Comparison of ENCODE assay signal across 10 cellular contexts in the genomic region with DNA sequence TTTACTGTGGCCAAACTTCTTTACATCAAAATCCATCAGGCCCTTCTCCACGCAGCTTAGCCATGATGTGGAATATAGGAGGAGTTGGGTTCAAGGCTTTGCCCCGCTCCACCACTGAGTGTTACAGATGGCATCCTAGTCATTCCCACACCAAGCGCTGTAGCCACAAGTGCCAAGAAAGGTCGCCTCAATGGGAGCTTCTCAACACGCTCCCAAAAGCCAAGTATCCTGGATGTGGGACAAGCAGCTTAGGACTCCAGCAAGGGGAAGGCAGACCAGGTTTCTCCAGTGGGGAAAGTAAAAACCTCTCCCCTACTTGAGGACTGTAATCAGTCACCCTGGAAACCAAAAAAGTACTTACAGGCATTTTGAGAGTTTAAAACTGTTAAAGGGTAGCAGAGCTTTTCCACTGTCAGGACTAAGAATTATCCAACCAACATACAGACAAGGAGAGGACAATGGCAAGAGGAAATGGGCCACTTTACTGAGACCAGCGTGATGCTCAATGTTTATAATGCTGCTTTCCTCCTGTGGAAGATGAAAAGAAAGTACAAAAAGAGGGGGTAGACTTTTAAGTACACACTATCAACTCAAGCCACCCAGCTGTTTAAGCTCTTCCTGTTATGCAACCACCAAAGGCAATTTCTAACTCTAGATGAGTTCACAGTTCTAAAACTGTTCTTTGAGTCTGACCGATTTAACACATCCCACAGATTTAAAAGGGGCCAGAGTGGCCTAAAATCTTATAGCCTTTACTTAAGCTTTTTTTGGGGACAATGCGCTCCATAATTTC.
A peak's percentile ranks its signal among the peaks of the same experiment; 100 is the strongest.
DNase-seq lines count a peak whose midpoint lies in the region; ATAC-seq and TF ChIP-seq lines count a peak whose summit lies in the region.
"Had no signal": no experiment of that assay in that cellular context is flagged by ENCODE, and none has a peak within 500 bp of the region (broad histone marks: within the 10 kb centered on the region; RNA-seq: fewer than 3 reads in every experiment).

No MANE protein-coding gene starts in this region.

- WGBS in spleen, 5 donors, result 66 to 73% (median 70%) methylated on average over 8 of the region's 8 CpGs

- peak overlapping the region; percentile 6 for H3K4me3 Mint-ChIP-seq in activated CD4-positive, alpha-beta T cell treated with anti-CD3 and anti-CD28 coated beads for 36 hours
- H3K4me3 Mint-ChIP-seq in T-helper 1 cell treated with Interleukin-12 subunit alpha and Interleukin-12 subunit beta and Interleukin-4 antibody, amounts not matched to agents 30 μg/mL and 1 μg/mL, for 36 hours, result peak overlapping the region; percentile 47

- no peak for TF ChIP-seq CTCF in fibroblast of the aortic adventitia (IDR thresholded peaks at IDR 0.05; ENCODE audit: insufficient read depth, low read length)
- TF ChIP-seq CTCF in spleen (IDR thresholded peaks at IDR 0.05 in 8 of 11, conservative IDR thresholded peaks at IDR 0.05 in 3 of 11), result no peak
- TF ChIP-seq CTCF in left lung (IDR thresholded peaks at IDR 0.05), result no peak

- H3K4me1 ChIP-seq in spleen, result peaks cover 0 to 8% (median 0%) of the 10 kb centered on the region in 6 donors
- H3K4me1 ChIP-seq in left lung, result peaks cover 0 to 11% of the 10 kb centered on the region in 2 donors

- POLR2A ChIA-PET in activated CD4-positive, alpha-beta T cell treated with anti-CD3 and anti-CD28 coated beads for 36 hours (lab: Charles Lee), result interaction anchor here (1.1 kb wide), 1 partner anchor 26 kb away, joined by 3 read pairs; no protein-coding TSS in a partner anchor

- no peak overlapping the region for H3K4me3 ChIP-seq in fibroblast of the aortic adventitia (ENCODE audit: low read depth, low read length)
- H3K4me3 ChIP-seq in spleen, result no peak overlapping the region
- H3K4me3 ChIP-seq in left lung, result no peak overlapping the region
- H3K4me3 ChIP-seq: tibial artery had no signal

- H3K36me3 Mint-ChIP-seq in activated CD4-positive, alpha-beta T cell treated with anti-CD3 and anti-CD28 coated beads for 36 hours (ENCODE audit: low read depth), result peaks cover 61% of the 10 kb centered on the region
- H3K36me3 Mint-ChIP-seq in T-helper 1 cell treated with Interleukin-12 subunit alpha and Interleukin-12 subunit beta and Interleukin-4 antibody, amounts not matched to agents 30 μg/mL and 1 μg/mL, for 36 hours (ENCODE audit: low read depth), result peaks cover 54% of the 10 kb centered on the region

- no peaks in the 10 kb centered on the region for H3K27me3 Mint-ChIP-seq in activated CD4-positive, alpha-beta T cell treated with anti-CD3 and anti-CD28 coated beads for 36 hours
- no peaks in the 10 kb centered on the region for H3K27me3 Mint-ChIP-seq in T-helper 1 cell treated with Interleukin-12 subunit alpha and Interleukin-12 subunit beta and Interleukin-4 antibody, amounts not matched to agents 30 μg/mL and 1 μg/mL, for 36 hours (ENCODE audit: low read depth)

- intact Hi-C loops in activated CD4-positive, alpha-beta T cell treated with anti-CD3 and anti-CD28 coated beads for 36 hours (cut with DNase I, micrococcal nuclease), result no loop called here
- intact Hi-C loops in spleen (cut with DNase I; ENCODE audit: low total_unique reads) (no loop called here), left lung (cut with DNase I) (no loop called here)

- peaks cover 9% of the 10 kb centered on the region for H3K9me3 Mint-ChIP-seq in activated CD4-positive, alpha-beta T cell treated with anti-CD3 and anti-CD28 coated beads for 36 hours (ENCODE audit: low read depth)
- H3K9me3 Mint-ChIP-seq in T-helper 1 cell treated with Interleukin-12 subunit alpha and Interleukin-12 subunit beta and Interleukin-4 antibody, amounts not matched to agents 30 μg/mL and 1 μg/mL, for 36 hours, result peaks cover 11% of the 10 kb centered on the region

- H3K36me3 ChIP-seq in spleen (no peaks in the 10 kb centered on the region), left lung (no peaks in the 10 kb centered on the region)
- H3K36me3 ChIP-seq: tibial artery had no signal

- peaks cover 0 to 35% (median 27%) of the 10 kb centered on the region in 8 donors for H3K9me3 ChIP-seq in spleen
- H3K9me3 ChIP-seq in left lung, result peaks cover 0 to 27% of the 10 kb centered on the region in 2 donors

- H3K27ac Mint-ChIP-seq in activated CD4-positive, alpha-beta T cell treated with anti-CD3 and anti-CD28 coated beads for 36 hours, result peak overlapping the region; percentile 70
- peak overlapping the region; percentile 74 for H3K27ac Mint-ChIP-seq in T-helper 1 cell treated with Interleukin-12 subunit alpha and Interleukin-12 subunit beta and Interleukin-4 antibody, amounts not matched to agents 30 μg/mL and 1 μg/mL, for 36 hours

- peak; percentile 65 for ATAC-seq in activated CD4-positive, alpha-beta T cell treated with anti-CD3 and anti-CD28 coated beads for 36 hours
- no peak for ATAC-seq in left lung

- CTCF ChIA-PET in activated CD4-positive, alpha-beta T cell treated with anti-CD3 and anti-CD28 coated beads for 36 hours (lab: Charles Lee), result interaction anchor here (0.6 to 2.3 kb wide), 10 partner anchors 12 to 403 kb away, joined by 3 to 11 read pairs (median 3); no protein-coding TSS in a partner anchor

- H3K27me3 ChIP-seq in spleen (replicated peaks in 1 of 7) (no peaks in the 10 kb centered on the region), left lung (no peaks in the 10 kb centered on the region)
- H3K27me3 ChIP-seq: tibial artery had no signal

- DNase-seq in activated CD4-positive, alpha-beta T cell treated with anti-CD3 and anti-CD28 coated beads for 36 hours, result no peak
- no peak for DNase-seq in activated CD4-positive, alpha-beta T cell treated with anti-CD3 and anti-CD28 coated beads, Interleukin-2, amount 50 U/mL, for 1 hour
- DNase-seq in fibroblast of the aortic adventitia (ENCODE audit: low read depth) (peak; percentile 15), spleen (no peak), left lung (no peak), NCI-H1436 (lab: John Stamatoyannopoulos, UW) (no peak)
- no peak for DNase-seq in stimulated activated CD4-positive, alpha-beta T cell treated with anti-CD3 and anti-CD28 coated beads, Interleukin-15, amount 100 ng/mL, for 24 hours
- DNase-seq: NCI-H1930, tibial artery had no signal

- peaks cover 82% of the 10 kb centered on the region for H3K4me1 Mint-ChIP-seq in activated CD4-positive, alpha-beta T cell treated with anti-CD3 and anti-CD28 coated beads for 36 hours
- peaks cover 45% of the 10 kb centered on the region for H3K4me1 Mint-ChIP-seq in T-helper 1 cell treated with Interleukin-12 subunit alpha and Interleukin-12 subunit beta and Interleukin-4 antibody, amounts not matched to agents 30 μg/mL and 1 μg/mL, for 36 hours (ENCODE audit: low read depth)

- no peak for TF ChIP-seq POLR2A in spleen (IDR thresholded peaks at IDR 0.05)

- peak overlapping the region in 6 of 8 donors; percentile 3 to 53 (median 41) for H3K27ac ChIP-seq in spleen
- H3K27ac ChIP-seq in left lung, result no peak overlapping the region
- H3K27ac ChIP-seq: tibial artery had no signal

Comparison
In these comparisons a context has a peak if more than half of its experiments do, and no peak if none do; other contexts are left out.
1. H3K27ac ChIP-seq: peak in spleen (6 of 8); none in left lung (0 of 2).